ENCODE assay signal across 26 cellular contexts in genomic region chr9:95422650-95423049, GRCh38.
"Had no signal": no experiment of that assay in that cellular context is flagged by ENCODE, and none has a peak within 500 bp of the region (broad histone marks: within the 10 kb centered on the region; RNA-seq: fewer than 3 reads in every experiment).

No MANE protein-coding gene starts in this region.

- H3K36me3 ChIP-seq: lower lobe of right lung, ovary, thyroid gland, upper lobe of right lung, vagina had no signal

- ATAC-seq: effector memory CD8-positive, alpha-beta T cell; gastroesophageal sphincter; left cardiac atrium; lower lobe of right lung; natural killer cell treated with Interleukin-12 subunit alpha and Interleukin-12 subunit beta and Interleukin-15 and Interleukin-18, amount 100 ng/mL, for 72 hours; right cardiac atrium; stimulated activated effector memory CD8-positive, alpha-beta T cell treated with anti-CD3 and anti-CD28 coated beads, Interleukin-12 subunit alpha, Interleukin-12 subunit beta, amount 100 ng/mL, for 72 hours; stimulated activated naive CD8-positive, alpha-beta T cell treated with anti-CD3 and anti-CD28 coated beads, Interleukin-15, Interleukin-2, amounts not matched to agents 100 U/mL and 50 U/mL, for 24 hours; upper lobe of right lung had no signal

- H3K4me3 ChIP-seq: esophagus squamous epithelium, gastroesophageal sphincter, hepatocyte, left ventricle myocardium inferior, lower lobe of right lung, neural progenitor cell, ovary, smooth muscle cell, suprapubic skin, thyroid gland, upper lobe of right lung, vagina had no signal

- H3K9me3 ChIP-seq: ovary, thyroid gland had no signal

- H3K4me1 ChIP-seq: upper lobe of right lung had no signal

- H3K27ac ChIP-seq: esophagus squamous epithelium, gastroesophageal sphincter, hepatocyte, left ventricle myocardium inferior, lower lobe of right lung, neural progenitor cell, ovary, suprapubic skin, thyroid gland, upper lobe of right lung, vagina had no signal

- DNase-seq: effector memory CD8-positive, alpha-beta T cell; esophagus squamous epithelium; foreskin fibroblast; kidney; left cardiac atrium; left ventricle myocardium inferior; lower lobe of right lung; midbrain; nucleus accumbens; ovary; right cardiac atrium; stimulated activated CD4-positive, alpha-beta T cell treated with anti-CD3 and anti-CD28 coated beads, Interleukin-4, amount 100 ng/mL, for 1 hour; stimulated activated CD8-positive, alpha-beta memory T cell treated with anti-CD3 and anti-CD28 coated beads, Interleukin-4, amount 100 ng/mL, for 48 hours; stimulated activated naive CD8-positive, alpha-beta T cell treated with anti-CD3 and anti-CD28 coated beads, Interleukin-15, Interleukin-2, amounts not matched to agents 100 U/mL and 50 U/mL, for 24 hours; thyroid gland; upper lobe of right lung had no signal

- H3K27ac Mint-ChIP-seq: dendritic cell treated with granulocyte-macrophage colony-stimulating factor and Interleukin-4, amounts not matched to agents 40 ng/mL and 50 ng/mL, for 4 days; effector memory CD8-positive, alpha-beta T cell; memory B cell; natural killer cell treated with Interleukin-12 subunit alpha and Interleukin-12 subunit beta and Interleukin-15 and Interleukin-18, amount 100 ng/mL, for 72 hours; neural progenitor cell; stimulated activated effector memory CD8-positive, alpha-beta T cell treated with anti-CD3 and anti-CD28 coated beads, Interleukin-12 subunit alpha, Interleukin-12 subunit beta, amount 100 ng/mL, for 72 hours had no signal

- H3K4me3 Mint-ChIP-seq: dendritic cell treated with granulocyte-macrophage colony-stimulating factor and Interleukin-4, amounts not matched to agents 40 ng/mL and 50 ng/mL, for 4 days; effector memory CD8-positive, alpha-beta T cell; memory B cell; natural killer cell treated with Interleukin-12 subunit alpha and Interleukin-12 subunit beta and Interleukin-15 and Interleukin-18, amount 100 ng/mL, for 72 hours; neural progenitor cell; stimulated activated effector memory CD8-positive, alpha-beta T cell treated with anti-CD3 and anti-CD28 coated beads, Interleukin-12 subunit alpha, Interleukin-12 subunit beta, amount 100 ng/mL, for 72 hours had no signal
